8 cellular contexts compared by ENCODE assay signal in genomic region chr2:39435254-39435653, GRCh38. TPM values are rescaled to one million over a fixed set of nuclear protein-coding genes. Genes with fewer than 3 reads are reported as not detected.
A peak's percentile ranks its signal among the peaks of the same experiment; 100 is the strongest.
DNase-seq lines count a peak whose midpoint lies in the region; ATAC-seq, FAIRE-seq and TF ChIP-seq lines count a peak whose summit lies in the region.

No MANE protein-coding gene starts in this region.

- 42 to 48% (median 44%) methylated on average over 8 of the region's 8 CpGs for WGBS in adrenal gland, 4 donors
- WGBS in HepG2 (ENCODE audit: low lambda C conversion rate) = 5% methylated on average over 8 of the region's 8 CpGs

- intact Hi-C loops in adrenal gland (cut with DNase I) = loop anchor here (10.0 kb wide), 2 partner anchors 50 kb away; no protein-coding TSS in a partner anchor
- intact Hi-C loops in HepG2 (cut with micrococcal nuclease; ENCODE audit: unreplicated experiment) = loop anchor here (1.0 kb wide), 1 partner anchor 8 kb away; no protein-coding TSS in a partner anchor

- H2AFZ ChIP-seq in HepG2 (ENCODE audit: low read length) = no peak overlapping the region

- H3K36me3 Mint-ChIP-seq in activated naive CD4-positive, alpha-beta T cell treated with anti-CD3 and anti-CD28 coated beads, Interleukin-2, amount 10 ng/mL, durations not matched to agents 7 days and 5 days = peaks cover 3% of the 10 kb centered on the region
- H3K36me3 Mint-ChIP-seq in type B pancreatic cell = peaks cover 5% of the 10 kb centered on the region

- peak overlapping the region; percentile 92 for H3K9ac ChIP-seq in HepG2 (ENCODE audit: insufficient read depth, low read depth, low read length)

- H3K4me3 Mint-ChIP-seq in activated naive CD4-positive, alpha-beta T cell treated with anti-CD3 and anti-CD28 coated beads, Interleukin-2, amount 10 ng/mL, durations not matched to agents 7 days and 5 days = peak overlapping the region; percentile 84
- peak overlapping the region; percentile 96 for H3K4me3 Mint-ChIP-seq in type B pancreatic cell

- no peak overlapping the region for H3K27ac Mint-ChIP-seq in activated naive CD4-positive, alpha-beta T cell treated with anti-CD3 and anti-CD28 coated beads, Interleukin-2, amount 10 ng/mL, durations not matched to agents 7 days and 5 days
- H3K27ac Mint-ChIP-seq in type B pancreatic cell = peak overlapping the region; percentile 93

- H3K27ac ChIP-seq in adrenal gland = peak overlapping the region in 3 of 5 donors; percentile 1 to 96 (median 96)
- H3K27ac ChIP-seq in HepG2 (ENCODE audit: extremely low read length, insufficient read depth, low read length) = peak overlapping the region; percentile 94

- peaks cover 56% of the 10 kb centered on the region for H3K4me1 Mint-ChIP-seq in activated naive CD4-positive, alpha-beta T cell treated with anti-CD3 and anti-CD28 coated beads, Interleukin-2, amount 10 ng/mL, durations not matched to agents 7 days and 5 days
- H3K4me1 Mint-ChIP-seq in type B pancreatic cell (ENCODE audit: unreplicated experiment) = peaks cover 62% of the 10 kb centered on the region

- peaks cover 92% of the 10 kb centered on the region for H3K79me2 ChIP-seq in HepG2 (ENCODE audit: insufficient read depth, low read length)

- FAIRE-seq in HepG2 (lab: Jason Lieb, UNC) = no peak

- TF ChIP-seq CTCF in adrenal gland (IDR thresholded peaks at IDR 0.05) = no peak
- TF ChIP-seq CTCF in HepG2 (CRISPR knock-in tag; IDR thresholded peaks at IDR 0.05) = no peak
- no peak for TF ChIP-seq CTCF in type B pancreatic cell (conservative IDR thresholded peaks at IDR 0.05)

- no peak for ATAC-seq in HepG2

- no peak for TF ChIP-seq POLR2A in adrenal gland (IDR thresholded peaks at IDR 0.05)
- no peak for TF ChIP-seq POLR2A in HepG2 (IDR thresholded peaks at IDR 0.05; ENCODE audit: insufficient read depth in 1 of 2, low read depth in 2 of 2, low read length in 2 of 2)

- no peaks in the 10 kb centered on the region for H3K9me3 Mint-ChIP-seq in activated naive CD4-positive, alpha-beta T cell treated with anti-CD3 and anti-CD28 coated beads, Interleukin-2, amount 10 ng/mL, durations not matched to agents 7 days and 5 days
- no peaks in the 10 kb centered on the region for H3K9me3 Mint-ChIP-seq in type B pancreatic cell

- no peaks in the 10 kb centered on the region for H3K27me3 Mint-ChIP-seq in activated naive CD4-positive, alpha-beta T cell treated with anti-CD3 and anti-CD28 coated beads, Interleukin-2, amount 10 ng/mL, durations not matched to agents 7 days and 5 days
- H3K27me3 Mint-ChIP-seq in type B pancreatic cell = no peaks in the 10 kb centered on the region

- TF ChIP-seq EP300 in HepG2 (IDR thresholded peaks at IDR 0.05; ENCODE audit: low read depth in 2 of 2, low read length in 2 of 2) = no peak
- no peak for TF ChIP-seq EP300 in HepG2 (CRISPR knock-in tag; IDR thresholded peaks at IDR 0.05; ENCODE audit: borderline replicate concordance)

- peak overlapping the region in 1 of 4 donors; percentile 95 for H3K4me3 ChIP-seq in adrenal gland
- peak overlapping the region; percentile 92 to 95 (median 93) for H3K4me3 ChIP-seq in HepG2 (replicated peaks in 1 of 3; ENCODE audit: insufficient read depth in 1 of 3, low read depth in 2 of 3, low read length in 3 of 3)

- H3K27me3 ChIP-seq in adrenal gland (no peaks in the 10 kb centered on the region), HepG2 (ENCODE audit: control insufficient read depth in 1 of 2, insufficient read depth in 2 of 2, low read length in 2 of 2) (no peaks in the 10 kb centered on the region; a peak in 1 of 5 replicates)

- peaks cover 49% of the 10 kb centered on the region for H4K20me1 ChIP-seq in HepG2 (ENCODE audit: insufficient read depth, low read length)

- in situ Hi-C loops in HepG2 (cut with HindIII; ENCODE audit: extremely low pct_ligation_motif_present, low pct_unique_long_range_greater_than_20kb) = loop anchor here (5.0 kb wide), 1 partner anchor 67 kb away; no protein-coding TSS in a partner anchor

- POLR2A ChIA-PET in HepG2 (lab: Yijun Ruan, JAX) = interaction anchor here (1.0 kb wide), 1 partner anchor 80 kb away, joined by 3 read pairs; no protein-coding TSS in a partner anchor

- no peaks in the 10 kb centered on the region for H3K9me3 ChIP-seq in adrenal gland (replicated peaks in 1 of 3)
- H3K9me3 ChIP-seq in HepG2 (ENCODE audit: low read length) = no peaks in the 10 kb centered on the region

- peak overlapping the region; percentile 86 for H3K4me2 ChIP-seq in HepG2 (ENCODE audit: low read depth, low read length)

- CTCF ChIA-PET in activated naive CD4-positive, alpha-beta T cell treated with anti-CD3 and anti-CD28 coated beads, Interleukin-2, amount 10 ng/mL, durations not matched to agents 7 days and 5 days (lab: Charles Lee) = no interaction called here
- CTCF ChIA-PET in HepG2 (lab: Yijun Ruan, JAX; ENCODE audit: low intra/inter-chr PET ratio, low total read pairs) = no interaction called here

- BruUV-seq in HepG2 (replicated peaks; lab: Mats Ljungman, UMichigan) = no TSS peak

- H3K4me1 ChIP-seq in adrenal gland (replicated peaks in 1 of 2) (peaks cover 41 to 83% of the 10 kb centered on the region in 2 donors), HepG2 (ENCODE audit: insufficient read depth, low read length) (peaks cover 70% of the 10 kb centered on the region)

- DNase-seq in activated naive CD4-positive, alpha-beta T cell treated with anti-CD3 and anti-CD28 coated beads, Interleukin-2, amount 10 ng/mL, durations not matched to agents 7 days and 5 days = no peak
- DNase-seq in activated naive CD4-positive, alpha-beta T cell treated with anti-CD3 and anti-CD28 coated beads, Interleukin-2, amount 50 U/mL, for 16 hours = no peak
- DNase-seq in adrenal gland (no peak), HepG2 (ENCODE audit: low spot score) (no peak), type B pancreatic cell (ENCODE audit: extremely low spot score, unreplicated experiment) (no peak), NCI-H446 (lab: John Stamatoyannopoulos, UW) (no peak), NCI-H1092 (lab: John Stamatoyannopoulos, UW) (no peak), mesenteric fat pad (ENCODE audit: low spot score) (no peak)

- no peak for TF ChIP-seq RAD21 in HepG2 (CRISPR knock-in tag; IDR thresholded peaks at IDR 0.05)

- H3K36me3 ChIP-seq in adrenal gland (replicated peaks in 1 of 2) (no peaks in the 10 kb centered on the region), HepG2 (replicated peaks in 1 of 2; ENCODE audit: control insufficient read depth in 1 of 2, insufficient read depth in 2 of 2, low read length in 2 of 2) (no peaks in the 10 kb centered on the region)

TF ChIP-seq in HepG2, 621 proteins besides CTCF, POLR2A, EP300 and RAD21 (continues in another document):
- TF ChIP-seq ZBTB3 (CRISPR knock-in tag; IDR thresholded peaks at IDR 0.05; ENCODE audit: borderline replicate concordance, low read depth) (no peak), THRA (CRISPR knock-in tag; IDR thresholded peaks at IDR 0.05; ENCODE audit: borderline replicate concordance) (0 out of 2 replicates have a peak, but pooled peaks have one; percentile 8), KDM5A (IDR thresholded peaks at IDR 0.05; ENCODE audit: borderline replicate concordance, low read length) (peak; percentile 13; the same call in 1 of the 2 replicates), SAP130 (CRISPR knock-in tag; IDR thresholded peaks at IDR 0.05; ENCODE audit: low read depth) (0 out of 2 replicates have a peak, but pooled peaks have one; percentile 10), ZEB1 (IDR thresholded peaks at IDR 0.05; ENCODE audit: insufficient replicate concordance, low read depth) (no peak), ZFP62 (CRISPR knock-in tag; IDR thresholded peaks at IDR 0.05) (no peak)

RNA-seq across cellular contexts. Expression of gene MAP4K3, which starts 1.8 kb away (rescaled TPM):
- 10 to 100 TPM; 27.3 to 79.7 (median 45.0) TPM for total RNA-seq in adrenal gland
- 10 to 100 TPM; 15.4 to 36.4 (median 16.7) TPM for polyA plus RNA-seq in adrenal gland
- 45.9 and 49.6 TPM in 2 replicates for total RNA-seq in HepG2 (2016; rRNA removed; fragmentation: Illumina TruSeq; extraction: Trizol)
- total RNA-seq in HepG2 (2016; cell fraction: cytosol; rRNA removed; fragmentation: Illumina TruSeq; extraction: Trizol; ENCODE audit: low read depth) = 9.3 and 11.7 TPM in 2 replicates
- total RNA-seq in HepG2 (2016; cell fraction: insoluble cytoplasmic fraction; rRNA removed; fragmentation: Illumina TruSeq; extraction: Trizol) = 46.7 and 48.9 TPM in 2 replicates
- 17.7 and 20.9 TPM in 2 replicates for total RNA-seq in HepG2 (2016; cell fraction: membrane; rRNA removed; fragmentation: Illumina TruSeq; extraction: Trizol)
- total RNA-seq in HepG2 (2016; cell fraction: nucleus; rRNA removed; fragmentation: Illumina TruSeq; extraction: Trizol) = 85.1 and 105 TPM in 2 replicates
- 38.9 and 53.2 TPM in 2 replicates for polyA plus RNA-seq in HepG2 (2011; rRNA removed)
- polyA plus RNA-seq in HepG2 (2011; cell fraction: cytosol; rRNA removed) = 15.2 and 25.2 TPM in 2 replicates
- 42.0 and 43.8 TPM in 2 replicates for polyA plus RNA-seq in HepG2 (2011; cell fraction: nucleus; rRNA removed)
- 42.7 and 67.4 TPM in 2 replicates for polyA plus RNA-seq in HepG2 (2012)
- 3.1 and 3.5 TPM in 2 replicates for polyA plus RNA-seq in HepG2 (2016; cell fraction: cytosol; fragmentation: Illumina TruSeq; extraction: Trizol; ENCODE audit: low read depth)
- polyA plus RNA-seq in HepG2 (2016; cell fraction: insoluble cytoplasmic fraction; fragmentation: Illumina TruSeq; extraction: Trizol; ENCODE audit: low read depth) = 44.4 and 45.5 TPM in 2 replicates
- polyA plus RNA-seq in HepG2 (2016; cell fraction: membrane; fragmentation: Illumina TruSeq; extraction: Trizol; ENCODE audit: low read depth) = 8.1 and 8.9 TPM in 2 replicates
- polyA plus RNA-seq in HepG2 (2016; cell fraction: nucleus; fragmentation: Illumina TruSeq; extraction: Trizol; ENCODE audit: insufficient read depth, low read depth) = 91.5 and 93.7 TPM in 2 replicates
- 4.5 and 18.5 TPM in 2 replicates for polyA minus RNA-seq in HepG2 (2011; rRNA and poly(A)+ RNA removed; ENCODE audit: low replicate concordance)
- polyA minus RNA-seq in HepG2 (2011; cell fraction: cytosol; rRNA and poly(A)+ RNA removed) = 40.5 and 40.9 TPM in 2 replicates
- 370 and 413 TPM in 2 replicates for polyA minus RNA-seq in HepG2 (2011; cell fraction: nucleus; rRNA and poly(A)+ RNA removed)
- 36.7 and 49.0 TPM in 2 replicates for total RNA-seq in type B pancreatic cell (ENCODE audit: low replicate concordance)
- 50.1 TPM for total RNA-seq in mesenteric fat pad
